In the genomic region with DNA sequence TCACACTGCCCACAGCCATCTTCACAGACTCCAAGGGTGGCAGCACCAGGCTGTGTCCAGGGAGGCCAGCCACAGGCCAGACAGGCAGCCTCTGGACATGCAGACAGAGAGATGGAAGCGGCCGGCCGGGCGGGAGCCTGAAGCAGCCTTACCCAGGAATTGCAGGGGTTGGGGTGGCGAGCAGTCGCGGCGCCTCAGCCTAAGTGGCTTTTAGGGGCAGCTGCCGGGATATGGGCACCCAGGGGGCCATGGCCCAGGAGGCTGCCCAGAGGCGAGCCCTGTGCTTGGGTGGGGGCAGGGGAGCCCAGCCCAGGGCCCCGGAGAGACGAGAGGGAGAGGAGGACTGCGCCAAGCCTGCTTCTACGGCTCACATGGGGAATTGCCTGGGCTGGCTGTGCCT, we compare ENCODE assay signal across 21 cellular contexts. TPM values are rescaled to one million over a fixed set of nuclear protein-coding genes. Genes with fewer than 3 reads are reported as not detected.
DNase-seq lines count a peak whose midpoint lies in the region; ATAC-seq lines count a peak whose summit lies in the region.
"Had no signal": no experiment of that assay in that cellular context is flagged by ENCODE, and none has a peak within 500 bp of the region (broad histone marks: within the 10 kb centered on the region; RNA-seq: fewer than 3 reads in every experiment).

No MANE protein-coding gene starts in this region.

- H3K4me2 ChIP-seq in neuronal stem cell (ENCODE audit: insufficient read depth, low read length, poor library complexity, severe bottlenecking), result no peak overlapping the region

- no CpG with 5 or more reads among the region's 14 CpGs for WGBS in neuronal stem cell (ENCODE audit: extremely low coverage in 2 of 2, insufficient read length in 2 of 2, insufficient replicate concordance in 1 of 2), 2 donors

- peaks cover 36% of the 10 kb centered on the region for H3K27me3 Mint-ChIP-seq in activated CD4-positive, alpha-beta T cell treated with anti-CD3 and anti-CD28 coated beads, Interleukin-2, amount 10 ng/mL, durations not matched to agents 7 days and 5 days
- peaks cover 30% of the 10 kb centered on the region for H3K27me3 Mint-ChIP-seq in central memory CD8-positive, alpha-beta T cell

- peak overlapping the region; percentile 90 for H2BK12ac ChIP-seq in neuronal stem cell (ENCODE audit: low read length)

- H3K14ac ChIP-seq in neuronal stem cell (ENCODE audit: low read length), result no peak overlapping the region

- peak overlapping the region; percentile 21 for H3K9ac ChIP-seq in neuronal stem cell (ENCODE audit: low read depth, low read length, poor library complexity)

- peak overlapping the region; percentile 3 for H2AFZ ChIP-seq in neuronal stem cell (ENCODE audit: low read length)

- no peak overlapping the region for H2BK5ac ChIP-seq in neuronal stem cell (ENCODE audit: low read length)

- H3K4ac ChIP-seq in neuronal stem cell (ENCODE audit: low read length), result peak overlapping the region; percentile 37

- H3K9me3 ChIP-seq in neuronal stem cell (replicated peaks in 1 of 2; ENCODE audit: control insufficient read depth in 2 of 2, insufficient read depth in 1 of 2, low read depth in 1 of 2, low read length in 2 of 2), result peaks cover 4 to 5% of the 10 kb centered on the region in 2 donors
- H3K9me3 ChIP-seq: BLaER1 treated with 17β-estradiol and CSF1 and Interleukin-3, amounts not matched to agents 10 nM and 100 nM; gastroesophageal sphincter; psoas muscle; SJCRH30 had no signal

- peak overlapping the region; percentile 47 for H2BK120ac ChIP-seq in neuronal stem cell (ENCODE audit: low read depth, low read length)

- H3K4me1 Mint-ChIP-seq in activated CD4-positive, alpha-beta T cell treated with anti-CD3 and anti-CD28 coated beads, Interleukin-2, amount 10 ng/mL, durations not matched to agents 7 days and 5 days, result peaks cover 28% of the 10 kb centered on the region
- H3K4me1 Mint-ChIP-seq in central memory CD8-positive, alpha-beta T cell, result peaks cover 12% of the 10 kb centered on the region

- no peak overlapping the region for H4K91ac ChIP-seq in neuronal stem cell (ENCODE audit: low read depth, low read length, poor library complexity)

- no peaks in the 10 kb centered on the region for H3K36me3 Mint-ChIP-seq in activated CD4-positive, alpha-beta T cell treated with anti-CD3 and anti-CD28 coated beads, Interleukin-2, amount 10 ng/mL, durations not matched to agents 7 days and 5 days (ENCODE audit: low read depth)
- H3K36me3 Mint-ChIP-seq in central memory CD8-positive, alpha-beta T cell (ENCODE audit: insufficient read depth), result peaks cover 5% of the 10 kb centered on the region

- peaks cover 8 to 52% (median 51%) of the 10 kb centered on the region in 3 experiments for H3K27me3 ChIP-seq in neuronal stem cell (ENCODE audit: control insufficient read depth in 3 of 3, insufficient read depth in 3 of 3, low read depth in 1 of 3, low read length in 3 of 3)

- H2AK5ac ChIP-seq in neuronal stem cell (ENCODE audit: low read depth, low read length), result peak overlapping the region; percentile 90

- H4K8ac ChIP-seq in neuronal stem cell (ENCODE audit: low read depth, low read length), result no peak overlapping the region

- POLR2A ChIA-PET in activated CD4-positive, alpha-beta T cell treated with anti-CD3 and anti-CD28 coated beads, Interleukin-2, amount 10 ng/mL, durations not matched to agents 7 days and 5 days (lab: Charles Lee), result no interaction called here

- peaks cover 11 to 16% of the 10 kb centered on the region in 2 donors for H3K4me1 ChIP-seq in neuronal stem cell (ENCODE audit: control insufficient read depth in 2 of 2, insufficient read depth in 1 of 2, low read depth in 1 of 2, low read length in 2 of 2)
- H3K4me1 ChIP-seq: SJCRH30 had no signal

- peaks cover 4% of the 10 kb centered on the region for H3K79me1 ChIP-seq in neuronal stem cell (ENCODE audit: low read depth, low read length)

- CTCF ChIA-PET in activated CD4-positive, alpha-beta T cell treated with anti-CD3 and anti-CD28 coated beads, Interleukin-2, amount 10 ng/mL, durations not matched to agents 7 days and 5 days (lab: Charles Lee), result interaction anchor here (2.8 kb wide), 1 partner anchor 115 kb away, joined by 8 read pairs; no protein-coding TSS in a partner anchor

- peak overlapping the region; percentile 51 for H3K4me3 Mint-ChIP-seq in activated CD4-positive, alpha-beta T cell treated with anti-CD3 and anti-CD28 coated beads, Interleukin-2, amount 10 ng/mL, durations not matched to agents 7 days and 5 days
- H3K4me3 Mint-ChIP-seq in central memory CD8-positive, alpha-beta T cell, result peak overlapping the region; percentile 67

- peak overlapping the region; percentile 79 for H2BK15ac ChIP-seq in neuronal stem cell (ENCODE audit: low read length)

- no peaks in the 10 kb centered on the region for H3K9me3 Mint-ChIP-seq in activated CD4-positive, alpha-beta T cell treated with anti-CD3 and anti-CD28 coated beads, Interleukin-2, amount 10 ng/mL, durations not matched to agents 7 days and 5 days
- no peaks in the 10 kb centered on the region for H3K9me3 Mint-ChIP-seq in central memory CD8-positive, alpha-beta T cell
- H3K9me3 Mint-ChIP-seq: stimulated activated naive B cell treated with anti-CD40 and anti-IgM and Interleukin-4, amounts not matched to agents 10 μg/mL and 1 μg/mL and 100 μg/mL, for 72 hours had no signal

- H3K23ac ChIP-seq in neuronal stem cell (ENCODE audit: low read depth, low read length, poor library complexity), result peak overlapping the region; percentile 55

- H3K36me3 ChIP-seq in neuronal stem cell (replicated peaks in 1 of 2; ENCODE audit: control insufficient read depth in 2 of 2, insufficient read depth in 2 of 2, low read length in 2 of 2), result no peaks in the 10 kb centered on the region
- H3K36me3 ChIP-seq: BLaER1 treated with 17β-estradiol and CSF1 and Interleukin-3, amounts not matched to agents 10 nM and 100 nM; SJCRH30 had no signal

- H3K4me3 ChIP-seq in neuronal stem cell (ENCODE audit: low read length in 2 of 2), result no peak overlapping the region
- H3K4me3 ChIP-seq: BLaER1 treated with 17β-estradiol and CSF1 and Interleukin-3, amounts not matched to agents 10 nM and 100 nM; SJCRH30 had no signal

- no peak for DNase-seq in activated CD4-positive, alpha-beta T cell treated with anti-CD3 and anti-CD28 coated beads, Interleukin-2, amount 10 ng/mL, durations not matched to agents 7 days and 5 days
- DNase-seq in activated CD4-positive, alpha-beta T cell treated with anti-CD3 and anti-CD28 coated beads for 1 hour, result no peak
- DNase-seq in central memory CD8-positive, alpha-beta T cell (ENCODE audit: low spot score in 2 of 2), result no peak
- no peak for DNase-seq in neuronal stem cell (ENCODE audit: low spot score)
- DNase-seq in stimulated activated CD4-positive, alpha-beta T cell treated with anti-CD3 and anti-CD28 coated beads, Interleukin-2, amount 100 ng/mL, for 48 hours, result no peak
- DNase-seq in head of caudate nucleus, result no peak
- DNase-seq: activated CD4-positive, alpha-beta T cell treated with anti-CD3 and anti-CD28 coated beads for 36 hours; activated CD8-positive, alpha-beta memory T cell treated with anti-CD3 and anti-CD28 coated beads, Interleukin-2, amount 50 U/mL, for 4 hours; activated naive CD4-positive, alpha-beta T cell treated with anti-CD3 and anti-CD28 coated beads, Interleukin-2, amount 50 U/mL, for 16 hours; Karpas-422; NCI-H1105; NCI-H2107; NCI-H526; psoas muscle; SJCRH30; stimulated activated naive B cell treated with anti-CD40 and anti-IgM and Interleukin-4, amounts not matched to agents 10 μg/mL and 1 μg/mL and 100 μg/mL, for 72 hours; T1000 had no signal

- H3K27ac ChIP-seq in neuronal stem cell (replicated peaks; ENCODE audit: low read length), result no peak overlapping the region
- H3K27ac ChIP-seq: BLaER1 treated with 17β-estradiol and CSF1 and Interleukin-3, amounts not matched to agents 10 nM and 100 nM; psoas muscle; SJCRH30 had no signal

- peak overlapping the region; percentile 71 for H3K18ac ChIP-seq in neuronal stem cell (ENCODE audit: low read length)

- no peak overlapping the region for H3K27ac Mint-ChIP-seq in activated CD4-positive, alpha-beta T cell treated with anti-CD3 and anti-CD28 coated beads, Interleukin-2, amount 10 ng/mL, durations not matched to agents 7 days and 5 days
- peak overlapping the region; percentile 78 for H3K27ac Mint-ChIP-seq in central memory CD8-positive, alpha-beta T cell (ENCODE audit: low read depth)
- H3K27ac Mint-ChIP-seq: activated CD4-positive, alpha-beta T cell treated with anti-CD3 and anti-CD28 coated beads for 36 hours; stimulated activated naive B cell treated with anti-CD40 and anti-IgM and Interleukin-4, amounts not matched to agents 10 μg/mL and 1 μg/mL and 100 μg/mL, for 72 hours had no signal

- intact Hi-C loops in head of caudate nucleus (cut with DNase I), result no loop called here

- ATAC-seq in central memory CD8-positive, alpha-beta T cell (replicated peaks; ENCODE audit: extremely low read depth, poor library complexity, severe bottlenecking), result no peak
- ATAC-seq: activated CD4-positive, alpha-beta T cell treated with anti-CD3 and anti-CD28 coated beads for 36 hours; gastroesophageal sphincter; psoas muscle; stimulated activated naive B cell treated with anti-CD40 and anti-IgM and Interleukin-4, amounts not matched to agents 10 μg/mL and 1 μg/mL and 100 μg/mL, for 72 hours had no signal

RNA-seq across cellular contexts. Expression of gene NHERF2, which starts 1.5 kb away (rescaled TPM):
- total RNA-seq in activated CD4-positive, alpha-beta T cell treated with anti-CD3 and anti-CD28 coated beads, Interleukin-2, amount 10 ng/mL, durations not matched to agents 7 days and 5 days, result 1 to 10 TPM; 1.1 to 1.4 TPM
- polyA plus RNA-seq in neuronal stem cell (2013, experiment 1 of 2), result 16.0 TPM
- 14.8 TPM for polyA plus RNA-seq in neuronal stem cell (2013, experiment 2 of 2)

RNA-seq across cellular contexts. Expression of gene NPW, which starts 5.7 kb away (rescaled TPM):
- under 1 TPM; 0.42 to 0.69 TPM for total RNA-seq in activated CD4-positive, alpha-beta T cell treated with anti-CD3 and anti-CD28 coated beads, Interleukin-2, amount 10 ng/mL, durations not matched to agents 7 days and 5 days
- 2.0 TPM for polyA plus RNA-seq in neuronal stem cell (2013, experiment 1 of 2)
- polyA plus RNA-seq in neuronal stem cell (2013, experiment 2 of 2), result 1.7 TPM
- total RNA-seq: A172, gastroesophageal sphincter, ureter had no signal

RNA-seq across cellular contexts. Expression of gene ZNF598, which starts 15.6 kb away (rescaled TPM):
- 10 to 100 TPM; 56.3 to 56.5 TPM for total RNA-seq in activated CD4-positive, alpha-beta T cell treated with anti-CD3 and anti-CD28 coated beads, Interleukin-2, amount 10 ng/mL, durations not matched to agents 7 days and 5 days
- polyA plus RNA-seq in neuronal stem cell (2013, experiment 1 of 2), result 21.3 TPM
- 20.9 TPM for polyA plus RNA-seq in neuronal stem cell (2013, experiment 2 of 2)

RNA-seq across cellular contexts. Expression of gene NTHL1, which starts 22.4 kb away (rescaled TPM):
- total RNA-seq in activated CD4-positive, alpha-beta T cell treated with anti-CD3 and anti-CD28 coated beads, Interleukin-2, amount 10 ng/mL, durations not matched to agents 7 days and 5 days, result 10 to 100 TPM; 23.8 to 34.4 TPM
- polyA plus RNA-seq in neuronal stem cell (2013, experiment 1 of 2), result 28.2 TPM
- polyA plus RNA-seq in neuronal stem cell (2013, experiment 2 of 2), result 27.7 TPM

RNA-seq across cellular contexts. Expression of gene TSC2, which starts 22.5 kb away (rescaled TPM):
- total RNA-seq in activated CD4-positive, alpha-beta T cell treated with anti-CD3 and anti-CD28 coated beads, Interleukin-2, amount 10 ng/mL, durations not matched to agents 7 days and 5 days, result 100 to 1,000 TPM; 112 to 115 TPM
- polyA plus RNA-seq in neuronal stem cell (2013, experiment 1 of 2), result 54.6 TPM
- 53.2 TPM for polyA plus RNA-seq in neuronal stem cell (2013, experiment 2 of 2)
